ENCODE assay signal across 7 cellular contexts in the genomic region with DNA sequence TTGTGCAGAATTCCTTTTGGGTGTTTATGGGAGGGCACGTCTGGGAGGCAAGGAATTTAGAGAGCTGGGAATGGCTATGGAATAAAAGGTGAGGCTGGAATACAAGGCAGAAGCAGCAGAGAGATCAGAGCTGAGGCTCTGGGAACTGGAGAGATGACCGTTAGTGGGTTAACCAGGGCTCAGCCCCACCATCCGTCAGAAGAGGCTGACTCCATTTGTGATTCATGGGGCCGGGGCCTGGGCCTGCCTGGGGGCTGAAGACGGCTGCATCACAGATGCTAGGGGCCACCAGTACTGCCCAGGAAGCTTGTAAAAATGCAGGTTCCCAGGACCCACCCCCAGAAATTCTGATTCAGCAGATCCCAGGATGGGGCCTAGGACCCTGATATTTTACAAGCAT.
"Had no signal": no experiment of that assay in that cellular context is flagged by ENCODE, and none has a peak within 500 bp of the region (broad histone marks: within the 10 kb centered on the region; RNA-seq: fewer than 3 reads in every experiment).

No MANE protein-coding gene starts in this region.

- H3K4me3 Mint-ChIP-seq: HFFc6, IgD-negative memory B cell had no signal

- DNase-seq: GM23248, GOT3, H7, HFFc6 had no signal

- H3K4me1 Mint-ChIP-seq: IgD-negative memory B cell had no signal

- H3K9me3 Mint-ChIP-seq: HFFc6 had no signal

- H3K36me3 Mint-ChIP-seq: IgD-negative memory B cell had no signal

- H3K4me3 ChIP-seq: GM23248, HAP-1 had no signal

- H3K27ac ChIP-seq: GM23248, HL-60 had no signal

- H3K27ac Mint-ChIP-seq: HFFc6, IgD-negative memory B cell had no signal
